8 cellular contexts compared by ENCODE assay signal in the genomic region with DNA sequence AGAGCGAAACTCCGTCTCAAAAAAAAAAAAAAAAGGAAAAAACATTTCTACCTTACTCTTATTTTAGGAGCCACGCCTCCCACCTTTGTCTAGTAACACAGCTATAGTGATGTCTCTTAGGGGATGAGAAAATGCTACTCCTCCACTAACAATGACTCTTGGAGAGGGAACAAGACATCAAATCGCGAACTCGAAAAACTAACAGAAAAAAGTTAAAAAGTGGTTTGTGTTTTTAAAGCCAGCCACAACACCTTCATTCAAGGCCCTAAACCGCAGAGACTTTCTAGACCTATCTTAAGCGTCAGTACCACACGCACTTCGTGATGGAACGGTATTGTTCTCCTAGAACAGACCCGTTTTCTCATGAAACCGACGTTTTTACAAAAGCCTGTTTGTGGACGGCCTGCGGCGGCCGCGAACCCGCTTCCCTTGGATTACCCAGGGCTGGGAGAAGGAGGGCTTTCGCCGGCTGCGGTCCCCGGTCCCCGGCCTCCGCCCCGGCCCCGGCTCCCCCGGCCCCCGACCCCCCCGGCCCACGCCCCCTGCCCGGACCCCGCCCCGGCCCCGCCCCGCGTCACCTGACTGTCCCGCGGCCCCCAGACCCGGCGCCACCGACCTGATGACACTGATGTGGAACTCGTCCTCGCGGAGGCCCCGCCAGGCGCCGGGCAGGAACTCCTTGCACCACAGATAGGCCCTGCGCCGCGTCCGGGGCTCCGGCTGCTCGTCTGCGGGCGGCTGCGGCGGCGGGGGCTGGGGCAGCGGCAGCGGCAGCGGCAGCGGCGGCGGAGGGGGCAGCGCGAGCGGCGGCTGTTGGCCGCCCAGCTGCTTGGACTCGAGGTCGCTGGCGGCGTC. TPM values are rescaled to one million over a fixed set of nuclear protein-coding genes. Genes with fewer than 3 reads are reported as not detected.
A peak's percentile ranks its signal among the peaks of the same experiment; 100 is the strongest.
DNase-seq lines count a peak whose midpoint lies in the region; ATAC-seq and TF ChIP-seq lines count a peak whose summit lies in the region.

No MANE protein-coding gene starts in this region.

- 8 to 11% methylated on average over 28 to 35 of the region's 75 CpGs for WGBS in lower leg skin, 2 donors

- peaks cover 28% of the 10 kb centered on the region for H3K4me1 ChIP-seq in DOHH2 (ENCODE audit: control insufficient read depth, low read length)

- intact Hi-C loops in dorsolateral prefrontal cortex (cut with DNase I), result loop anchor here (1.0 to 5.0 kb wide), 5 partner anchors 30 to 108 kb away; partner anchors contain the start of genes KMT5B (in 2 of the 2) and ALDH3B1 (in 1 of the 2)
- intact Hi-C loops in lower leg skin (cut with DNase I; ENCODE audit: low total_unique reads), result no loop called here

- peaks cover 57% of the 10 kb centered on the region for H3K79me2 ChIP-seq in DOHH2 (ENCODE audit: control insufficient read depth, low read length)

- peak; percentile 23 to 30 for DNase-seq in Kasumi-1 (lab: John Stamatoyannopoulos, UW)
- DNase-seq in activated CD4-positive, alpha-beta T cell treated with anti-CD3 and anti-CD28 coated beads for 48 hours, result peak; percentile 55
- peak in 8 of 10 donors; percentile 37 to 70 (median 54) for DNase-seq in dorsolateral prefrontal cortex
- peak; percentile 41 to 91 for DNase-seq in lower leg skin (ENCODE audit: low spot score in 2 of 2)
- peak; percentile 48 for DNase-seq in stimulated activated CD8-positive, alpha-beta memory T cell treated with anti-CD3 and anti-CD28 coated beads, Interleukin-4, amount 100 ng/mL, for 48 hours
- DNase-seq in cerebellum (ENCODE audit: low spot score), result no peak

- peak overlapping the region; percentile 74 for H3K4me2 ChIP-seq in DOHH2 (ENCODE audit: low read length)

- H3K36me3 ChIP-seq in DOHH2 (ENCODE audit: control insufficient read depth, low read length), result peaks cover 19% of the 10 kb centered on the region; the same call in 1 of the 2 replicates

- TF ChIP-seq POLR2A in lower leg skin (IDR thresholded peaks at IDR 0.05), result no peak

- H3K27me3 ChIP-seq in DOHH2 (ENCODE audit: control insufficient read depth, low read length) (no peaks in the 10 kb centered on the region), dorsolateral prefrontal cortex (no peaks in the 10 kb centered on the region)

- peak; percentile 13 for ATAC-seq in GM21528 (IDR thresholded peaks at IDR 0.05; ENCODE audit: low FRiP score, unreplicated experiment)

- peaks cover 14% of the 10 kb centered on the region; the same call in 1 of the 2 replicates for H3F3A ChIP-seq in DOHH2 (ENCODE audit: control insufficient read depth, insufficient read depth)

- TF ChIP-seq CTCF in DOHH2 (IDR thresholded peaks at IDR 0.05; ENCODE audit: low read depth, low read length, poor library complexity, severe bottlenecking) (no peak), dorsolateral prefrontal cortex (IDR thresholded peaks at IDR 0.05 in 54 of 56, conservative IDR thresholded peaks at IDR 0.05 in 2 of 56; ENCODE audit: low read depth in 1 of 56, partially characterized antibody in 56 of 56) (no peak), lower leg skin (IDR thresholded peaks at IDR 0.05) (no peak)

- H3K4me3 ChIP-seq in DOHH2 (ENCODE audit: low read length) (peak overlapping the region; percentile 77), dorsolateral prefrontal cortex (peak overlapping the region; percentile 42 to 92 (median 76)), lower leg skin (ENCODE audit: low read depth, poor library complexity, severe bottlenecking) (peak overlapping the region; percentile 47)

- H3K9me2 ChIP-seq in DOHH2 (replicated peaks; ENCODE audit: control insufficient read depth, low read length), result no peaks in the 10 kb centered on the region

- H3K27ac ChIP-seq in DOHH2 (ENCODE audit: low read depth, low read length), result peak overlapping the region; percentile 23; the same call in 1 of the 2 replicates
- peak overlapping the region in 58 of 59 donors; percentile 32 to 100 (median 84) for H3K27ac ChIP-seq in dorsolateral prefrontal cortex

- no peaks in the 10 kb centered on the region for H3K9me3 ChIP-seq in DOHH2 (ENCODE audit: control insufficient read depth, insufficient read depth, low read length)

- H4K20me1 ChIP-seq in DOHH2 (ENCODE audit: control insufficient read depth, insufficient read depth, low read depth, low read length), result peaks cover 6% of the 10 kb centered on the region; the same call in 1 of the 2 replicates

RNA-seq across cellular contexts. Expression of gene CHKA, which starts 0.7 kb away (rescaled TPM):
- 100 to 1,000 TPM in 25 of 120 experiments, 10 to 100 TPM in 95; 56.6 to 150 (median 86.1) TPM for total RNA-seq in dorsolateral prefrontal cortex
- total RNA-seq in lower leg skin, result 10 to 100 TPM in 3 of 4 donors, 1 to 10 TPM in 1; 5.9 to 15.6 (median 13.1) TPM
- total RNA-seq in cerebellum, result 53.4 TPM
